18 cellular contexts compared by ENCODE assay signal in the genomic region with DNA sequence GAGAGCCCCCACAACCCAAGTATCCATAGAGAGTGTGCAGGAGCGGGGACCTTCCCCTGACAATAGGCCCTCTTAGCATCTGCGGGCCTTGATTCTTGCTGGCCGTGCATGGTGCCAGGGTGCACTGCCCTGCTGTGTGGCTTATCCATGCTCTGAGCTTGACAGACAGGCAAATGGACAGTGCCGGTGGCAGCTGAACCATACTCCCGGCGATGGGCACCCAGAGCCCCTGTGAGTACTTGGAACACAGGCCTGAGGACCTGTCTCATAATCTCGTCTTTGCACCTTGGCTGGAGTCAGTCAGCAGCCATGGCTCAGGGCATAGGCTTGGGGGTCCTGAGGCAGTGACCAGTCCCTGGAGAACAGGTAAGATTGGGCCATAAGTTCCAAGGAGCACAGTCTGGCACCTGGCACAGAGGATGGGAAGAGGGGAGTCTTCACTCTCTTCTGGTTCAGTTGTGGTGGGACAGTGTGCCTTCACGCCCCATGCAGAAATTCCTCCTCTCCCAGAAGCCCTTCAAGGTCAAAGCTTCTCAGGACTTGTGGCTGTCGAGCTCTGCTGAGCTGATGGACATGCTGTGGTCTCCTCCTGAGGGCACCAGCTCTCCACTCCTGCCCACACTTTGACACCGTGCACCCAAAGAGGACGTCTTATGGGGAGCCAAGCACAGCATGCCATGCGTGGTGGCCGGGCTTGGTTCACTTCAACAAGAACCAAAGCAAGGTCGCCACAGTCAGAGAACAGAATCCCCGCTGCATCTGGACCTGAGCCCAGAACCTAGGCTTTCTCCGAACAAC. TPM values are rescaled to one million over a fixed set of nuclear protein-coding genes. Genes with fewer than 3 reads are reported as not detected.
A peak's percentile ranks its signal among the peaks of the same experiment; 100 is the strongest.
DNase-seq lines count a peak whose midpoint lies in the region; ATAC-seq and TF ChIP-seq lines count a peak whose summit lies in the region.
"Had no signal": no experiment of that assay in that cellular context is flagged by ENCODE, and none has a peak within 500 bp of the region (broad histone marks: within the 10 kb centered on the region; RNA-seq: fewer than 3 reads in every experiment).

No MANE protein-coding gene starts in this region.

- no peak overlapping the region for H3K4me3 ChIP-seq in prostate gland
- H3K4me3 ChIP-seq: skin epidermis had no signal

- H3K27me3 ChIP-seq in prostate gland (replicated peaks; ENCODE audit: insufficient read depth): no peaks in the 10 kb centered on the region
- H3K27me3 ChIP-seq: brain microvascular endothelial cell, foreskin keratinocyte had no signal

- H3K9me3 ChIP-seq in T-helper 17 cell (ENCODE audit: control insufficient read depth, low read length, poor library complexity, severe bottlenecking) (no peaks in the 10 kb centered on the region), prostate gland (no peaks in the 10 kb centered on the region)

- DNase-seq in T-helper 17 cell: no peak
- peak; percentile 41 for DNase-seq in left lobe of liver (ENCODE audit: low spot score)
- peak in 1 of 49 donors; percentile 70 for DNase-seq in substantia nigra (lab: John Stamatoyannopoulos, UW)
- no peak for DNase-seq in NCI-H1092 treated with DMSO at 0.1 percent for 48 hours (lab: John Stamatoyannopoulos, UW)
- DNase-seq in prostate gland (ENCODE audit: low spot score): no peak
- DNase-seq in stimulated activated naive CD8-positive, alpha-beta T cell treated with anti-CD3 and anti-CD28 coated beads, Interleukin-15, Interleukin-2, amounts not matched to agents 100 U/mL and 50 U/mL, for 24 hours: no peak
- DNase-seq: activated naive CD4-positive, alpha-beta T cell treated with anti-CD3 and anti-CD28 coated beads, Interleukin-2, amount 50 U/mL, for 16 hours; brain microvascular endothelial cell; foreskin keratinocyte; NCI-H2107; NCI-H774 had no signal

- intact Hi-C loops in prostate gland (cut with DNase I): no loop called here

- no peak overlapping the region for H3K4me3 Mint-ChIP-seq in T-helper 17 cell
- H3K4me3 Mint-ChIP-seq: B cell; IgD-negative memory B cell; stimulated activated naive CD8-positive, alpha-beta T cell treated with anti-CD3 and anti-CD28 coated beads, Interleukin-15, Interleukin-2, amounts not matched to agents 100 ng/mL and 50 ng/mL, for 24 hours; T-cell; WTC11 had no signal

- peaks cover 8% of the 10 kb centered on the region for H3K4me1 Mint-ChIP-seq in T-helper 17 cell
- H3K4me1 Mint-ChIP-seq: B cell, IgD-negative memory B cell, T-cell, WTC11 had no signal

- no peak for TF ChIP-seq POLR2A in prostate gland (IDR thresholded peaks at IDR 0.05)

- H3K27me3 Mint-ChIP-seq in T-helper 17 cell: no peaks in the 10 kb centered on the region
- H3K27me3 Mint-ChIP-seq: B cell; IgD-negative memory B cell; stimulated activated naive CD8-positive, alpha-beta T cell treated with anti-CD3 and anti-CD28 coated beads, Interleukin-15, Interleukin-2, amounts not matched to agents 100 ng/mL and 50 ng/mL, for 24 hours; T-cell had no signal

- peaks cover 4 to 11% of the 10 kb centered on the region in 2 donors for H3K36me3 ChIP-seq in prostate gland

- H3K27ac ChIP-seq in cingulate gyrus (ENCODE audit: low read depth, low read length): peak overlapping the region; percentile 80
- H3K27ac ChIP-seq in substantia nigra (ENCODE audit: low read depth, low read length, poor library complexity, severe bottlenecking): peak overlapping the region; percentile 37
- H3K27ac ChIP-seq in prostate gland: no peak overlapping the region
- H3K27ac ChIP-seq: foreskin keratinocyte, skin epidermis had no signal

- 92% methylated on average over 16 of the region's 16 CpGs for WGBS in prostate gland

- ATAC-seq in T-helper 17 cell (no peak), left lobe of liver (no peak)
- ATAC-seq in stimulated activated naive CD8-positive, alpha-beta T cell treated with anti-CD3 and anti-CD28 coated beads, Interleukin-15, Interleukin-2, amounts not matched to agents 100 U/mL and 50 U/mL, for 24 hours: no peak
- ATAC-seq: foreskin keratinocyte, T-cell, WTC11 had no signal

- H3K27ac Mint-ChIP-seq in T-helper 17 cell: peak overlapping the region; percentile 67
- H3K27ac Mint-ChIP-seq: B cell; stimulated activated naive CD8-positive, alpha-beta T cell treated with anti-CD3 and anti-CD28 coated beads, Interleukin-15, Interleukin-2, amounts not matched to agents 100 ng/mL and 50 ng/mL, for 24 hours; WTC11 had no signal

- peaks cover 8% of the 10 kb centered on the region for H3K36me3 Mint-ChIP-seq in T-helper 17 cell (ENCODE audit: low read depth)

- no peaks in the 10 kb centered on the region for H3K4me1 ChIP-seq in prostate gland (replicated peaks)
- H3K4me1 ChIP-seq: foreskin keratinocyte had no signal

- TF ChIP-seq CTCF in prostate gland (IDR thresholded peaks at IDR 0.05): no peak

RNA-seq across cellular contexts. Expression of gene CAMK2B, which starts 59.4 kb away (rescaled TPM):
- under 1 TPM in 1 of 2 donors, not detected in 1; 0.31 TPM for total RNA-seq in T-helper 17 cell
- total RNA-seq in left lobe of liver: 5.0 TPM
- total RNA-seq in prostate gland: 10 to 100 TPM in 1 of 2 donors, 1 to 10 TPM in 1; 5.7 to 16.9 TPM
- total RNA-seq: B cell had no signal

Comparison
In these comparisons a context has a peak if more than half of its experiments do, and no peak if none do; other contexts are left out.
1. H3K27ac ChIP-seq: peak in cingulate gyrus (single experiment) and substantia nigra (single experiment); none in prostate gland (0 of 2).